1 cellular context compared by ENCODE assay signal in genomic region chr1:153544453-153545066, GRCh38.
A peak's percentile ranks its signal among the peaks of the same experiment; 100 is the strongest.
TF ChIP-seq lines count a peak whose summit lies in the region.

No MANE protein-coding gene starts in this region.

TF ChIP-seq in HepG2, 621 proteins besides CTCF, POLR2A, EP300 and RAD21 (continues in another document):
- TF ChIP-seq ZNF562 (CRISPR knock-in tag; IDR thresholded peaks at IDR 0.05; ENCODE audit: borderline replicate concordance) (no peak), SOX5 (CRISPR knock-in tag; IDR thresholded peaks at IDR 0.05; ENCODE audit: borderline replicate concordance) (no peak), TAF15 (IDR thresholded peaks at IDR 0.05; ENCODE audit: low read depth, low read length, poor library complexity, severe bottlenecking) (no peak), NFYB (CRISPR knock-in tag; IDR thresholded peaks at IDR 0.05) (no peak), ZNF83 (CRISPR knock-in tag; IDR thresholded peaks at IDR 0.05; ENCODE audit: borderline replicate concordance) (no peak), ZNF354B (CRISPR knock-in tag; IDR thresholded peaks at IDR 0.05) (no peak), PLRG1 (conservative IDR thresholded peaks at IDR 0.05) (no peak), BCL6 (CRISPR knock-in tag; IDR thresholded peaks at IDR 0.05) (no peak), HHEX (CRISPR knock-in tag; IDR thresholded peaks at IDR 0.05) (no peak), ZMYM2 (CRISPR knock-in tag; IDR thresholded peaks at IDR 0.05) (no peak), CREBL2 (CRISPR knock-in tag; IDR thresholded peaks at IDR 0.05; ENCODE audit: borderline replicate concordance) (0 out of 2 replicates have a peak, but pooled peaks have one; percentile 66), FOXM1 (CRISPR knock-in tag; IDR thresholded peaks at IDR 0.05) (no peak), ZNF883 (CRISPR knock-in tag; IDR thresholded peaks at IDR 0.05; ENCODE audit: not compliant biosample characterization) (peak; percentile 55), GFI1 (CRISPR knock-in tag; IDR thresholded peaks at IDR 0.05; ENCODE audit: borderline replicate concordance) (no peak), ZSCAN31 (CRISPR knock-in tag; IDR thresholded peaks at IDR 0.05; ENCODE audit: low read depth) (no peak), DNMT1 (CRISPR knock-in tag; IDR thresholded peaks at IDR 0.05) (no peak), ZNF281 (CRISPR knock-in tag; IDR thresholded peaks at IDR 0.05; ENCODE audit: borderline replicate concordance) (no peak), ZFP37 (CRISPR knock-in tag; IDR thresholded peaks at IDR 0.05; ENCODE audit: borderline replicate concordance) (no peak), BCL3 (CRISPR knock-in tag; IDR thresholded peaks at IDR 0.05) (0 out of 2 replicates have a peak, but pooled peaks have one; percentile 41), ZNF7 (CRISPR knock-in tag; IDR thresholded peaks at IDR 0.05) (no peak), RXRA (CRISPR knock-in tag; IDR thresholded peaks at IDR 0.05) (peak; percentile 21; the same call in 1 of the 2 replicates), AGO2 (optimal IDR thresholded peaks at IDR 0.05; ENCODE audit: low read depth, low read length) (no peak), ZNF350 (CRISPR knock-in tag; IDR thresholded peaks at IDR 0.05; ENCODE audit: borderline replicate concordance, low read depth) (no peak), ZNF792 (CRISPR knock-in tag; IDR thresholded peaks at IDR 0.05) (no peak), ZFP36 (IDR thresholded peaks at IDR 0.05; ENCODE audit: borderline replicate concordance, low read depth, low read length, partially characterized antibody) (no peak), ZNF280D (CRISPR knock-in tag; IDR thresholded peaks at IDR 0.05) (no peak), TAF1 (CRISPR knock-in tag; IDR thresholded peaks at IDR 0.05) (peak; percentile 43; the same call in 1 of the 2 replicates), SP140L (CRISPR knock-in tag; IDR thresholded peaks at IDR 0.05; ENCODE audit: borderline replicate concordance) (no peak), ZNF230 (CRISPR knock-in tag; IDR thresholded peaks at IDR 0.05) (0 out of 2 replicates have a peak, but pooled peaks have one; percentile 49), PTBP1 (IDR thresholded peaks at IDR 0.05; ENCODE audit: low read depth, low read length, poor library complexity, severe bottlenecking) (no peak), BRD4 (CRISPR knock-in tag; IDR thresholded peaks at IDR 0.05) (0 out of 2 replicates have a peak, but pooled peaks have one; percentile 2), ATF7 (IDR thresholded peaks at IDR 0.05) (no peak), ATF7 (CRISPR knock-in tag; IDR thresholded peaks at IDR 0.05) (0 out of 2 replicates have a peak, but pooled peaks have one; percentile 29), ZSCAN25 (CRISPR knock-in tag; IDR thresholded peaks at IDR 0.05) (no peak), ZNF292 (CRISPR knock-in tag; IDR thresholded peaks at IDR 0.05; ENCODE audit: borderline replicate concordance, low read depth) (no peak), RNF2 (conservative IDR thresholded peaks at IDR 0.05; ENCODE audit: low read depth) (no peak), RBM22 (optimal IDR thresholded peaks at IDR 0.05; ENCODE audit: low read length) (no peak), ZBTB38 (CRISPR knock-in tag; IDR thresholded peaks at IDR 0.05) (0 out of 2 replicates have a peak, but pooled peaks have one; percentile 18), ARNTL (CRISPR knock-in tag; IDR thresholded peaks at IDR 0.05) (no peak), IKZF1 (IDR thresholded peaks at IDR 0.05) (no peak), TEAD3 (CRISPR knock-in tag; optimal IDR thresholded peaks at IDR 0.05; ENCODE audit: borderline replicate concordance) (no peak), PATZ1 (CRISPR knock-in tag; IDR thresholded peaks at IDR 0.05) (peak; percentile 62; the same call in 1 of the 2 replicates), ZNF564 (CRISPR knock-in tag; IDR thresholded peaks at IDR 0.05) (no peak), GTF3A (CRISPR knock-in tag; conservative IDR thresholded peaks at IDR 0.05) (no peak), KAT7 (CRISPR knock-in tag; IDR thresholded peaks at IDR 0.05; ENCODE audit: borderline replicate concordance) (no peak), HOXD1 (CRISPR knock-in tag; IDR thresholded peaks at IDR 0.05) (no peak), NCOA5 (CRISPR knock-in tag; IDR thresholded peaks at IDR 0.05) (no peak), CBX5 (CRISPR knock-in tag; IDR thresholded peaks at IDR 0.05; ENCODE audit: borderline replicate concordance) (no peak), GLI4 (CRISPR knock-in tag; IDR thresholded peaks at IDR 0.05; ENCODE audit: borderline replicate concordance) (0 out of 2 replicates have a peak, but pooled peaks have one; percentile 69), NBN (conservative IDR thresholded peaks at IDR 0.05) (no peak), EZH2 (conservative IDR thresholded peaks at IDR 0.05; ENCODE audit: low read depth, low read length) (no peak)
- TF ChIP-seq, protein P1, sequence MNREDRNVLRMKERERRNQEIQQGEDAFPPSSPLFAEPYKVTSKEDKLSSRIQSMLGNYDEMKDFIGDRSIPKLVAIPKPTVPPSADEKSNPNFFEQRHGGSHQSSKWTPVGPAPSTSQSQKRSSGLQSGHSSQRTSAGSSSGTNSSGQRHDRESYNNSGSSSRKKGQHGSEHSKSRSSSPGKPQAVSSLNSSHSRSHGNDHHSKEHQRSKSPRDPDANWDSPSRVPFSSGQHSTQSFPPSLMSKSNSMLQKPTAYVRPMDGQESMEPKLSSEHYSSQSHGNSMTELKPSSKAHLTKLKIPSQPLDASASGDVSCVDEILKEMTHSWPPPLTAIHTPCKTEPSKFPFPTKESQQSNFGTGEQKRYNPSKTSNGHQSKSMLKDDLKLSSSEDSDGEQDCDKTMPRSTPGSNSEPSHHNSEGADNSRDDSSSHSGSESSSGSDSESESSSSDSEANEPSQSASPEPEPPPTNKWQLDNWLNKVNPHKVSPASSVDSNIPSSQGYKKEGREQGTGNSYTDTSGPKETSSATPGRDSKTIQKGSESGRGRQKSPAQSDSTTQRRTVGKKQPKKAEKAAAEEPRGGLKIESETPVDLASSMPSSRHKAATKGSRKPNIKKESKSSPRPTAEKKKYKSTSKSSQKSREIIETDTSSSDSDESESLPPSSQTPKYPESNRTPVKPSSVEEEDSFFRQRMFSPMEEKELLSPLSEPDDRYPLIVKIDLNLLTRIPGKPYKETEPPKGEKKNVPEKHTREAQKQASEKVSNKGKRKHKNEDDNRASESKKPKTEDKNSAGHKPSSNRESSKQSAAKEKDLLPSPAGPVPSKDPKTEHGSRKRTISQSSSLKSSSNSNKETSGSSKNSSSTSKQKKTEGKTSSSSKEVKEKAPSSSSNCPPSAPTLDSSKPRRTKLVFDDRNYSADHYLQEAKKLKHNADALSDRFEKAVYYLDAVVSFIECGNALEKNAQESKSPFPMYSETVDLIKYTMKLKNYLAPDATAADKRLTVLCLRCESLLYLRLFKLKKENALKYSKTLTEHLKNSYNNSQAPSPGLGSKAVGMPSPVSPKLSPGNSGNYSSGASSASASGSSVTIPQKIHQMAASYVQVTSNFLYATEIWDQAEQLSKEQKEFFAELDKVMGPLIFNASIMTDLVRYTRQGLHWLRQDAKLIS (CRISPR knock-in tag; IDR thresholded peaks at IDR 0.05): no peak
- TF ChIP-seq, protein P2, sequence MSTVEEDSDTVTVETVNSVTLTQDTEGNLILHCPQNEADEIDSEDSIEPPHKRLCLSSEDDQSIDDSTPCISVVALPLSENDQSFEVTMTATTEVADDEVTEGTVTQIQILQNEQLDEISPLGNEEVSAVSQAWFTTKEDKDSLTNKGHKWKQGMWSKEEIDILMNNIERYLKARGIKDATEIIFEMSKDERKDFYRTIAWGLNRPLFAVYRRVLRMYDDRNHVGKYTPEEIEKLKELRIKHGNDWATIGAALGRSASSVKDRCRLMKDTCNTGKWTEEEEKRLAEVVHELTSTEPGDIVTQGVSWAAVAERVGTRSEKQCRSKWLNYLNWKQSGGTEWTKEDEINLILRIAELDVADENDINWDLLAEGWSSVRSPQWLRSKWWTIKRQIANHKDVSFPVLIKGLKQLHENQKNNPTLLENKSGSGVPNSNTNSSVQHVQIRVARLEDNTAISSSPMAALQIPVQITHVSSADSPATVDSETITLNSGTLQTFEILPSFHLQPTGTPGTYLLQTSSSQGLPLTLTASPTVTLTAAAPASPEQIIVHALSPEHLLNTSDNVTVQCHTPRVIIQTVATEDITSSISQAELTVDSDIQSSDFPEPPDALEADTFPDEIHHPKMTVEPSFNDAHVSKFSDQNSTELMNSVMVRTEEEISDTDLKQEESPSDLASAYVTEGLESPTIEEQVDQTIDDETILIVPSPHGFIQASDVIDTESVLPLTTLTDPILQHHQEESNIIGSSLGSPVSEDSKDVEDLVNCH (CRISPR knock-in tag; IDR thresholded peaks at IDR 0.05): no peak
- TF ChIP-seq, protein P3, sequence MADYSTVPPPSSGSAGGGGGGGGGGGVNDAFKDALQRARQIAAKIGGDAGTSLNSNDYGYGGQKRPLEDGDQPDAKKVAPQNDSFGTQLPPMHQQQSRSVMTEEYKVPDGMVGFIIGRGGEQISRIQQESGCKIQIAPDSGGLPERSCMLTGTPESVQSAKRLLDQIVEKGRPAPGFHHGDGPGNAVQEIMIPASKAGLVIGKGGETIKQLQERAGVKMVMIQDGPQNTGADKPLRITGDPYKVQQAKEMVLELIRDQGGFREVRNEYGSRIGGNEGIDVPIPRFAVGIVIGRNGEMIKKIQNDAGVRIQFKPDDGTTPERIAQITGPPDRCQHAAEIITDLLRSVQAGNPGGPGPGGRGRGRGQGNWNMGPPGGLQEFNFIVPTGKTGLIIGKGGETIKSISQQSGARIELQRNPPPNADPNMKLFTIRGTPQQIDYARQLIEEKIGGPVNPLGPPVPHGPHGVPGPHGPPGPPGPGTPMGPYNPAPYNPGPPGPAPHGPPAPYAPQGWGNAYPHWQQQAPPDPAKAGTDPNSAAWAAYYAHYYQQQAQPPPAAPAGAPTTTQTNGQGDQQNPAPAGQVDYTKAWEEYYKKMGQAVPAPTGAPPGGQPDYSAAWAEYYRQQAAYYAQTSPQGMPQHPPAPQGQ (CRISPR knock-in tag; IDR thresholded peaks at IDR 0.05; ENCODE audit: borderline replicate concordance): no peak
